21 cellular contexts compared by ENCODE assay signal in genomic region chr14:89293349-89293916, GRCh38.
DNase-seq lines count a peak whose midpoint lies in the region; ATAC-seq and TF ChIP-seq lines count a peak whose summit lies in the region.
"Had no signal": no experiment of that assay in that cellular context is flagged by ENCODE, and none has a peak within 500 bp of the region (broad histone marks: within the 10 kb centered on the region; RNA-seq: fewer than 3 reads in every experiment).

No MANE protein-coding gene starts in this region.

- H3K27ac Mint-ChIP-seq in central memory CD8-positive, alpha-beta T cell (ENCODE audit: low read depth), result peak overlapping the region; percentile 82
- H3K27ac Mint-ChIP-seq in stimulated activated memory B cell treated with anti-CD40 and anti-IgM and Interleukin-4, amounts not matched to agents 10 μg/mL and 1 μg/mL and 100 μg/mL, for 72 hours, result peak overlapping the region; percentile 57
- H3K27ac Mint-ChIP-seq: activated CD4-positive, alpha-beta memory T cell treated with anti-CD3 and anti-CD28 coated beads for 36 hours had no signal

- no peaks in the 10 kb centered on the region for H3K27me3 Mint-ChIP-seq in central memory CD8-positive, alpha-beta T cell
- no peaks in the 10 kb centered on the region for H3K27me3 Mint-ChIP-seq in stimulated activated memory B cell treated with anti-CD40 and anti-IgM and Interleukin-4, amounts not matched to agents 10 μg/mL and 1 μg/mL and 100 μg/mL, for 72 hours
- H3K27me3 Mint-ChIP-seq: activated CD4-positive, alpha-beta memory T cell treated with anti-CD3 and anti-CD28 coated beads for 36 hours; activated naive CD8-positive, alpha-beta T cell treated with anti-CD3 and anti-CD28 coated beads for 36 hours had no signal

- no peak overlapping the region for H3K4me3 Mint-ChIP-seq in central memory CD8-positive, alpha-beta T cell
- H3K4me3 Mint-ChIP-seq in stimulated activated memory B cell treated with anti-CD40 and anti-IgM and Interleukin-4, amounts not matched to agents 10 μg/mL and 1 μg/mL and 100 μg/mL, for 72 hours, result no peak overlapping the region
- H3K4me3 Mint-ChIP-seq: activated CD4-positive, alpha-beta memory T cell treated with anti-CD3 and anti-CD28 coated beads for 36 hours; activated naive CD8-positive, alpha-beta T cell treated with anti-CD3 and anti-CD28 coated beads for 36 hours had no signal

- DNase-seq in SHP77 (lab: John Stamatoyannopoulos, UW) (peak; percentile 8 to 14), SHP77 treated with DMSO at 0.1 percent for 48 hours (lab: John Stamatoyannopoulos, UW) (no peak), iPS-NIHi11 (ENCODE audit: low spot score) (peak; percentile 43), Ammon's horn (ENCODE audit: low spot score) (no peak)
- DNase-seq in central memory CD8-positive, alpha-beta T cell (ENCODE audit: low spot score in 2 of 2), result no peak
- DNase-seq: 8988T; activated CD4-positive, alpha-beta memory T cell treated with anti-CD3 and anti-CD28 coated beads for 36 hours; activated naive CD8-positive, alpha-beta T cell treated with anti-CD3 and anti-CD28 coated beads for 36 hours; activated T-cell treated with anti-CD3 and anti-CD28 coated beads, Interleukin-2, amount 50 U/mL, for 1 hour; DMS153; esophagus squamous epithelium; head of caudate nucleus; NCI-H1417 treated with DMSO at 0.1 percent for 48 hours; NCI-H69; posterior cingulate gyrus; small intestine; SW 1271 had no signal

- peaks cover 7% of the 10 kb centered on the region for H3K36me3 Mint-ChIP-seq in central memory CD8-positive, alpha-beta T cell (ENCODE audit: insufficient read depth)
- H3K36me3 Mint-ChIP-seq in stimulated activated memory B cell treated with anti-CD40 and anti-IgM and Interleukin-4, amounts not matched to agents 10 μg/mL and 1 μg/mL and 100 μg/mL, for 72 hours, result peaks cover 64% of the 10 kb centered on the region

- H3K9me3 Mint-ChIP-seq in central memory CD8-positive, alpha-beta T cell, result no peaks in the 10 kb centered on the region
- no peaks in the 10 kb centered on the region for H3K9me3 Mint-ChIP-seq in stimulated activated memory B cell treated with anti-CD40 and anti-IgM and Interleukin-4, amounts not matched to agents 10 μg/mL and 1 μg/mL and 100 μg/mL, for 72 hours
- H3K9me3 Mint-ChIP-seq: activated CD4-positive, alpha-beta memory T cell treated with anti-CD3 and anti-CD28 coated beads for 36 hours; activated naive CD8-positive, alpha-beta T cell treated with anti-CD3 and anti-CD28 coated beads for 36 hours had no signal

- ATAC-seq in central memory CD8-positive, alpha-beta T cell (replicated peaks; ENCODE audit: extremely low read depth, poor library complexity, severe bottlenecking), result no peak
- no peak for ATAC-seq in stimulated activated memory B cell treated with anti-CD40 and anti-IgM and Interleukin-4, amounts not matched to agents 10 μg/mL and 1 μg/mL and 100 μg/mL, for 72 hours
- no peak for ATAC-seq in SK-N-SH treated with all-trans-retinoic acid at 6 μM for 48 hours
- ATAC-seq in HG02981 (IDR thresholded peaks at IDR 0.05; ENCODE audit: unreplicated experiment), result no peak
- ATAC-seq: Panc1 had no signal

- H3K4me1 Mint-ChIP-seq in central memory CD8-positive, alpha-beta T cell, result peaks cover 50% of the 10 kb centered on the region
- H3K4me1 Mint-ChIP-seq in stimulated activated memory B cell treated with anti-CD40 and anti-IgM and Interleukin-4, amounts not matched to agents 10 μg/mL and 1 μg/mL and 100 μg/mL, for 72 hours, result peaks cover 60% of the 10 kb centered on the region

TF ChIP-seq in SK-N-SH treated with all-trans-retinoic acid at 6 μM for 48 hours, 23 proteins besides CTCF, POLR2A, EP300 and RAD21:
- TF ChIP-seq ARNTL (CRISPR knock-in tag; IDR thresholded peaks at IDR 0.05; ENCODE audit: borderline replicate concordance, low read depth), result no peak
- no peak for TF ChIP-seq CREB5 (CRISPR knock-in tag; IDR thresholded peaks at IDR 0.05; ENCODE audit: low read depth)
- TF ChIP-seq RARB (CRISPR knock-in tag; IDR thresholded peaks at IDR 0.05), result no peak
- no peak for TF ChIP-seq ISL1 (CRISPR knock-in tag; IDR thresholded peaks at IDR 0.05)
- no peak for TF ChIP-seq CSRNP3 (CRISPR knock-in tag; IDR thresholded peaks at IDR 0.05)
- no peak for TF ChIP-seq OSR1 (CRISPR knock-in tag; IDR thresholded peaks at IDR 0.05)
- TF ChIP-seq PATZ1 (CRISPR knock-in tag; IDR thresholded peaks at IDR 0.05; ENCODE audit: borderline replicate concordance), result no peak
- no peak for TF ChIP-seq TCF4 (CRISPR knock-in tag; IDR thresholded peaks at IDR 0.05; ENCODE audit: borderline replicate concordance)
- no peak for TF ChIP-seq BACH2 (CRISPR knock-in tag; IDR thresholded peaks at IDR 0.05; ENCODE audit: borderline replicate concordance)

Comparison
In these comparisons a context has a peak if more than half of its experiments do, and no peak if none do; other contexts are left out.
1. DNase-seq: peak in SHP77 (2 of 2) and iPS-NIHi11 (single experiment); none in SHP77 treated with DMSO at 0.1 percent for 48 hours (single experiment), central memory CD8-positive, alpha-beta T cell (0 of 2) and Ammon's horn (single experiment).